ENCODE assay signal across 9 cellular contexts in genomic region chr16:50166511-50167500, GRCh38. TPM values are rescaled to one million over a fixed set of nuclear protein-coding genes. Genes with fewer than 3 reads are reported as not detected.
DNase-seq lines count a peak whose midpoint lies in the region; ATAC-seq, FAIRE-seq and TF ChIP-seq lines count a peak whose summit lies in the region.
"Had no signal": no experiment of that assay in that cellular context is flagged by ENCODE, and none has a peak within 500 bp of the region (broad histone marks: within the 10 kb centered on the region; RNA-seq: fewer than 3 reads in every experiment).

No MANE protein-coding gene starts in this region.

- H3F3A ChIP-seq in OCI-LY1 (ENCODE audit: insufficient read depth, low read length) = no peaks in the 10 kb centered on the region

- H3K79me2 ChIP-seq in OCI-LY1 (ENCODE audit: insufficient read depth, low read length) (peaks cover 51% of the 10 kb centered on the region), GM12878 (ENCODE audit: control insufficient read depth, insufficient read depth, low read length) (peaks cover 68% of the 10 kb centered on the region)

- WGBS in GM12878 (ENCODE audit: insufficient coverage, insufficient replicate concordance, low lambda C conversion rate, missing lambda C conversion rate) = 86% methylated on average over 9 of the region's 9 CpGs

- BruUV-seq in GM12878 (replicated peaks; lab: Mats Ljungman, UMichigan) = no TSS peak

- H3K4me2 ChIP-seq in OCI-LY1 (ENCODE audit: low read length) (peak overlapping the region; percentile 15; the same call in 1 of the 2 replicates), GM12878 (ENCODE audit: control insufficient read depth, insufficient read depth) (no peak overlapping the region)

- peak overlapping the region; percentile 49 for H3K4me3 Mint-ChIP-seq in CD8-positive, alpha-beta T cell
- peak overlapping the region; percentile 51 for H3K4me3 Mint-ChIP-seq in natural killer cell treated with Interleukin-12 subunit alpha and Interleukin-12 subunit beta and Interleukin-15 and Interleukin-18, amount 100 ng/mL, for 72 hours

- H3K4me1 Mint-ChIP-seq in CD8-positive, alpha-beta T cell (ENCODE audit: low read depth) = peaks cover 56% of the 10 kb centered on the region
- peaks cover 24 to 36% of the 10 kb centered on the region in 2 donors for H3K4me1 Mint-ChIP-seq in natural killer cell treated with Interleukin-12 subunit alpha and Interleukin-12 subunit beta and Interleukin-15 and Interleukin-18, amount 100 ng/mL, for 72 hours (ENCODE audit: low read depth in 2 of 2)

- peak; percentile 35 for ATAC-seq in CD8-positive, alpha-beta T cell
- no peak for ATAC-seq in GM12878
- no peak for ATAC-seq in natural killer cell treated with Interleukin-12 subunit alpha and Interleukin-12 subunit beta and Interleukin-15 and Interleukin-18, amount 100 ng/mL, for 72 hours
- no peak for ATAC-seq in HG03457 (IDR thresholded peaks at IDR 0.05; ENCODE audit: unreplicated experiment)
- ATAC-seq in GM18519 (IDR thresholded peaks at IDR 0.05; ENCODE audit: low FRiP score, unreplicated experiment) = no peak

- no peaks in the 10 kb centered on the region for H4K20me1 ChIP-seq in OCI-LY1 (ENCODE audit: insufficient read depth, low read length)
- no peaks in the 10 kb centered on the region for H4K20me1 ChIP-seq in GM12878 (ENCODE audit: control insufficient read depth, insufficient read depth)

- DNase-seq in CD8-positive, alpha-beta T cell = no peak
- DNase-seq in GM12878 (ENCODE audit: low read depth, low spot score) (no peak), germinal center (ENCODE audit: low spot score) (no peak), LoVo (ENCODE audit: low spot score) (no peak)
- no peak for DNase-seq in natural killer cell treated with Interleukin-12 subunit alpha and Interleukin-12 subunit beta and Interleukin-15 and Interleukin-18, amount 100 ng/mL, for 72 hours (ENCODE audit: low spot score)
- DNase-seq: NCI-H2081 treated with DMSO at 0.1 percent for 48 hours had no signal

- RAD21 ChIA-PET in GM12878 (lab: Charles Lee; ENCODE audit: unreplicated experiment) = interaction anchor here (0.5 to 2.0 kb wide), 7 partner anchors 11 to 640 kb away, joined by 3 to 8 read pairs (median 3); no protein-coding TSS in a partner anchor

- H3K9me2 ChIP-seq in OCI-LY1 (ENCODE audit: low read depth, low read length) = no peaks in the 10 kb centered on the region

- peaks cover 38% of the 10 kb centered on the region for H3K4me1 ChIP-seq in CD8-positive, alpha-beta T cell (ENCODE audit: insufficient read depth, low read length)
- H3K4me1 ChIP-seq in OCI-LY1 (ENCODE audit: insufficient read depth, low read length, severe bottlenecking) = peaks cover 37% of the 10 kb centered on the region
- peaks cover 6% of the 10 kb centered on the region; the same call in 1 of the 2 replicates for H3K4me1 ChIP-seq in GM12878 (ENCODE audit: control insufficient read depth, insufficient read depth, low read length)

- SMC1A ChIA-PET in GM12878 (lab: Charles Lee; ENCODE audit: uncharacterized antibody, unreplicated experiment) = interaction anchor here (1.1 to 4.1 kb wide), 12 partner anchors 11 to 501 kb away, joined by 3 to 20 read pairs (median 5); partner anchors contain the start of gene CNEP1R1

- H2AFZ ChIP-seq in OCI-LY1 (ENCODE audit: low read length) (no peak overlapping the region), GM12878 (ENCODE audit: control insufficient read depth, low read depth, low read length) (no peak overlapping the region)

- H3K27ac Mint-ChIP-seq in CD8-positive, alpha-beta T cell = peak overlapping the region; percentile 60
- peak overlapping the region; percentile 51 to 63 for H3K27ac Mint-ChIP-seq in natural killer cell treated with Interleukin-12 subunit alpha and Interleukin-12 subunit beta and Interleukin-15 and Interleukin-18, amount 100 ng/mL, for 72 hours

- TF ChIP-seq RAD21 in GM12878 (IDR thresholded peaks at IDR 0.05; ENCODE audit: insufficient read depth, low read depth, low read length) = no peak

- H3K9ac ChIP-seq in OCI-LY1 (ENCODE audit: low read length) (no peak overlapping the region), GM12878 (ENCODE audit: control insufficient read depth, insufficient read depth, low read length) (no peak overlapping the region)

- no peaks in the 10 kb centered on the region for H3K27me3 Mint-ChIP-seq in CD8-positive, alpha-beta T cell (ENCODE audit: low read depth)
- no peaks in the 10 kb centered on the region for H3K27me3 Mint-ChIP-seq in natural killer cell treated with Interleukin-12 subunit alpha and Interleukin-12 subunit beta and Interleukin-15 and Interleukin-18, amount 100 ng/mL, for 72 hours

- FAIRE-seq in GM12878 (lab: Jason Lieb, UNC) = no peak

- in situ Hi-C loops in GM12878 (cut with MboI) = no loop called here

- no peaks in the 10 kb centered on the region for H3K27me3 ChIP-seq in CD8-positive, alpha-beta T cell (ENCODE audit: insufficient read depth, low read length)
- H3K27me3 ChIP-seq in OCI-LY1 (ENCODE audit: insufficient read depth, low read length) (no peaks in the 10 kb centered on the region), GM12878 (replicated peaks in 1 of 2; ENCODE audit: control insufficient read depth in 2 of 2, insufficient read depth in 2 of 2, low read length in 1 of 2) (no peaks in the 10 kb centered on the region)

- peaks cover 11% of the 10 kb centered on the region for H3K36me3 Mint-ChIP-seq in CD8-positive, alpha-beta T cell
- H3K36me3 Mint-ChIP-seq in natural killer cell treated with Interleukin-12 subunit alpha and Interleukin-12 subunit beta and Interleukin-15 and Interleukin-18, amount 100 ng/mL, for 72 hours = no peaks in the 10 kb centered on the region

- TF ChIP-seq POLR2A in GM12878 (IDR thresholded peaks at IDR 0.05; ENCODE audit: low read depth, low read length) = no peak

- H3K27ac ChIP-seq in CD8-positive, alpha-beta T cell (ENCODE audit: low read depth, low read length) = no peak overlapping the region
- H3K27ac ChIP-seq in OCI-LY1 (ENCODE audit: low read depth, low read length, poor library complexity, severe bottlenecking) (peak overlapping the region; percentile 29), GM12878 (ENCODE audit: control insufficient read depth, insufficient read depth) (peak overlapping the region; percentile 9; the same call in 1 of the 2 replicates)

- H3K36me3 ChIP-seq in CD8-positive, alpha-beta T cell (ENCODE audit: insufficient read depth, low read length) = no peaks in the 10 kb centered on the region
- H3K36me3 ChIP-seq in OCI-LY1 (ENCODE audit: insufficient read depth, low read length) (no peaks in the 10 kb centered on the region), GM12878 (ENCODE audit: control insufficient read depth in 2 of 2, insufficient read depth in 2 of 2, low read length in 1 of 2) (no peaks in the 10 kb centered on the region)

- intact Hi-C loops in CD8-positive, alpha-beta T cell (cut with DNase I, micrococcal nuclease) = no loop called here
- intact Hi-C loops in GM12878 (cut with micrococcal nuclease; ENCODE audit: unreplicated experiment) = no loop called here

- CTCF ChIA-PET in CD8-positive, alpha-beta T cell (lab: Charles Lee) = interaction anchor here (1.0 to 1.5 kb wide), 3 partner anchors 10 to 640 kb away, joined by 3 to 4 read pairs (median 3); no protein-coding TSS in a partner anchor
- CTCF ChIA-PET in GM12878 (lab: Yijun Ruan, JAX) = interaction anchor here (0.6 to 2.3 kb wide), 12 partner anchors 8 to 398 kb away, joined by 3 to 12 read pairs (median 4); partner anchors contain the start of gene CNEP1R1

- no peaks in the 10 kb centered on the region for H3K9me3 Mint-ChIP-seq in CD8-positive, alpha-beta T cell
- H3K9me3 Mint-ChIP-seq in natural killer cell treated with Interleukin-12 subunit alpha and Interleukin-12 subunit beta and Interleukin-15 and Interleukin-18, amount 100 ng/mL, for 72 hours = no peaks in the 10 kb centered on the region

- H3K4me3 ChIP-seq in CD8-positive, alpha-beta T cell (ENCODE audit: low read depth, low read length) = no peak overlapping the region
- H3K4me3 ChIP-seq in OCI-LY1 (ENCODE audit: low read depth, low read length, poor library complexity, severe bottlenecking) (no peak overlapping the region), GM12878 (peak overlapping the region; percentile 15; the same call in 1 of the 2 replicates)

- no peak for TF ChIP-seq CTCF in CD8-positive, alpha-beta T cell (IDR thresholded peaks at IDR 0.05)
- TF ChIP-seq CTCF in OCI-LY1 (IDR thresholded peaks at IDR 0.05; ENCODE audit: low read length) = no peak
- TF ChIP-seq CTCF in GM12878 (IDR thresholded peaks at IDR 0.05 in 2 of 3, conservative IDR thresholded peaks at IDR 0.05 in 1 of 3; ENCODE audit: control insufficient read depth in 2 of 3, extremely low read depth in 1 of 3, insufficient read depth in 1 of 3, low read depth in 3 of 3, low read length in 3 of 3) = no peak

- H3K9me3 ChIP-seq in CD8-positive, alpha-beta T cell (ENCODE audit: low read length) = no peaks in the 10 kb centered on the region
- H3K9me3 ChIP-seq in OCI-LY1 (ENCODE audit: low read length) (no peaks in the 10 kb centered on the region), GM12878 (replicated peaks; ENCODE audit: control insufficient read depth, insufficient read depth, low read length) (no peaks in the 10 kb centered on the region; the same call in 2 of the 3 replicates)

- TF ChIP-seq EP300 in GM12878 (IDR thresholded peaks at IDR 0.05; ENCODE audit: borderline replicate concordance in 1 of 2, control insufficient read depth in 1 of 2, low read depth in 2 of 2, low read length in 2 of 2) = no peak

- POLR2A ChIA-PET in CD8-positive, alpha-beta T cell (lab: Charles Lee) = no interaction called here
- POLR2A ChIA-PET in GM12878 (lab: Charles Lee) = interaction anchor here (0.6 to 1.1 kb wide), 9 partner anchors 10 to 159 kb away, joined by 3 to 10 read pairs (median 3); no protein-coding TSS in a partner anchor

RNA-seq across cellular contexts. Expression of gene TENT4B, which starts 13.7 kb away (rescaled TPM):
- total RNA-seq in CD8-positive, alpha-beta T cell = 10 to 100 TPM; 60.2 to 62.1 TPM
- 17.1 and 18.2 TPM in 2 replicates for total RNA-seq in GM12878 (2013; cell fraction: nucleolus; rRNA removed)
- 10.0 and 10.8 TPM in 2 replicates for total RNA-seq in GM12878 (2014; rRNA removed)
- total RNA-seq in GM12878 (2014; rRNA removed; fragmentation: Illumina TruSeq; extraction: Trizol) = 9.8 and 10.7 TPM in 2 replicates
- total RNA-seq in GM12878 (2021) = 13.0 and 15.4 TPM in 2 replicates
- polyA plus RNA-seq in GM12878 (2011; ENCODE audit: low read depth) = 4.1 TPM
- 12.5 and 18.5 TPM in 2 replicates for polyA plus RNA-seq in GM12878 (2011; rRNA removed)
- polyA plus RNA-seq in GM12878 (2011; cell fraction: cytosol; rRNA removed) = 5.7 and 6.2 TPM in 2 replicates
- 4.8 TPM in 2 replicates for polyA plus RNA-seq in GM12878 (2011; cell fraction: nucleus; rRNA removed)
- polyA plus RNA-seq in GM12878 (2012) = 6.2 and 8.1 TPM in 2 replicates
- polyA plus RNA-seq in GM12878 (2014; fragmentation: Illumina TruSeq; extraction: Trizol) = 13.4 and 17.0 TPM in 2 replicates
- polyA plus RNA-seq in GM12878 (2014; fragmentation: Nextera tagmentation; extraction: Ambion mirVana) = 10 to 100 TPM; 11.7 to 16.7 TPM
- polyA plus RNA-seq in GM12878 (2014; rRNA removed) = 7.3 and 9.0 TPM in 2 replicates
- 1 to 10 TPM; 4.4 to 8.4 TPM for polyA plus RNA-seq in GM12878 (2016; fragmentation: Nextera tagmentation; extraction: Ambion mirVana)
- polyA minus RNA-seq in GM12878 (2011; rRNA and poly(A)+ RNA removed) = 13.0 and 20.9 TPM in 2 replicates
- 8.7 and 8.8 TPM in 2 replicates for polyA minus RNA-seq in GM12878 (2011; cell fraction: cytosol; rRNA and poly(A)+ RNA removed)
- polyA minus RNA-seq in GM12878 (2011; cell fraction: nucleus; rRNA and poly(A)+ RNA removed) = 3.3 and 6.9 TPM in 2 replicates
- total RNA-seq in natural killer cell treated with Interleukin-12 subunit alpha and Interleukin-12 subunit beta and Interleukin-15 and Interleukin-18, amount 100 ng/mL, for 72 hours = 10 to 100 TPM; 13.1 to 17.5 TPM
